ENCODE assay signal across 17 cellular contexts in genomic region chr2:134142341-134142738, GRCh38.
DNase-seq lines count a peak whose midpoint lies in the region; ATAC-seq and TF ChIP-seq lines count a peak whose summit lies in the region.
"Had no signal": no experiment of that assay in that cellular context is flagged by ENCODE, and none has a peak within 500 bp of the region (broad histone marks: within the 10 kb centered on the region; RNA-seq: fewer than 3 reads in every experiment).

No MANE protein-coding gene starts in this region.

- H4K20me1 ChIP-seq in PC-3 (ENCODE audit: low read length), result peaks cover 7% of the 10 kb centered on the region; the same call in 1 of the 2 replicates

- CTCF ChIA-PET in PC-3 (lab: Charles Lee), result no interaction called here

- peaks cover 38% of the 10 kb centered on the region for H3K4me1 ChIP-seq in PC-3 (ENCODE audit: insufficient read depth, low read length)
- peaks cover 9 to 64% (median 24%) of the 10 kb centered on the region in 3 donors for H3K4me1 ChIP-seq in esophagus squamous epithelium

- no peaks in the 10 kb centered on the region for H3K36me3 ChIP-seq in PC-3 (ENCODE audit: low read depth, low read length)
- H3K36me3 ChIP-seq in esophagus squamous epithelium, result no peaks in the 10 kb centered on the region
- H3K36me3 ChIP-seq: gastrocnemius medialis, HAP-1 had no signal

- H3K79me2 ChIP-seq in PC-3 (ENCODE audit: low read length), result peaks cover 71% of the 10 kb centered on the region

- BruUV-seq in PC-3 (replicated peaks; lab: Mats Ljungman, UMichigan), result no TSS peak

- no peak overlapping the region for H3K9ac ChIP-seq in PC-3 (ENCODE audit: low read length)

- in situ Hi-C loops in KBM-7 (cut with MboI; ENCODE audit: low pct_unique_long_range_greater_than_20kb, low sequenced_read_pairs), result no loop called here

- H3K4me1 Mint-ChIP-seq in activated naive CD4-positive, alpha-beta T cell treated with anti-CD3 and anti-CD28 coated beads, Interleukin-2, amount 50 U/mL, for 24 hours, result peaks cover 94% of the 10 kb centered on the region
- peaks cover 78% of the 10 kb centered on the region for H3K4me1 Mint-ChIP-seq in endothelial cell (ENCODE audit: unreplicated experiment)
- H3K4me1 Mint-ChIP-seq in stimulated activated memory B cell treated with anti-CD40 and anti-IgM and Interleukin-4, amounts not matched to agents 10 μg/mL and 1 μg/mL and 100 μg/mL, for 72 hours, result peaks cover 95% of the 10 kb centered on the region

- H3K9me2 ChIP-seq in PC-3 (replicated peaks; ENCODE audit: low read length), result no peaks in the 10 kb centered on the region

- 77 to 78% methylated on average over 4 of the region's 4 CpGs for WGBS in esophagus squamous epithelium, 2 donors

- no peaks in the 10 kb centered on the region for H3F3A ChIP-seq in PC-3 (ENCODE audit: low read length, unreplicated experiment)

- H3K27ac ChIP-seq in PC-3 (ENCODE audit: low read length) (peak overlapping the region; percentile 45), esophagus squamous epithelium (no peak overlapping the region)
- H3K27ac ChIP-seq: gastrocnemius medialis had no signal

- H3K4me3 Mint-ChIP-seq in activated naive CD4-positive, alpha-beta T cell treated with anti-CD3 and anti-CD28 coated beads, Interleukin-2, amount 50 U/mL, for 24 hours, result no peak overlapping the region
- H3K4me3 Mint-ChIP-seq in endothelial cell (ENCODE audit: unreplicated experiment), result peak overlapping the region; percentile 12
- H3K4me3 Mint-ChIP-seq in stimulated activated memory B cell treated with anti-CD40 and anti-IgM and Interleukin-4, amounts not matched to agents 10 μg/mL and 1 μg/mL and 100 μg/mL, for 72 hours, result no peak overlapping the region
- H3K4me3 Mint-ChIP-seq: neural crest cell had no signal

- peak overlapping the region; percentile 1 for H3K27ac Mint-ChIP-seq in activated naive CD4-positive, alpha-beta T cell treated with anti-CD3 and anti-CD28 coated beads, Interleukin-2, amount 50 U/mL, for 24 hours
- H3K27ac Mint-ChIP-seq in endothelial cell (ENCODE audit: unreplicated experiment), result peak overlapping the region; percentile 28
- H3K27ac Mint-ChIP-seq in stimulated activated memory B cell treated with anti-CD40 and anti-IgM and Interleukin-4, amounts not matched to agents 10 μg/mL and 1 μg/mL and 100 μg/mL, for 72 hours, result peak overlapping the region; percentile 69

- ATAC-seq in PC-3, result no peak; the same call in 1 of the 2 replicates
- ATAC-seq in stimulated activated memory B cell treated with anti-CD40 and anti-IgM and Interleukin-4, amounts not matched to agents 10 μg/mL and 1 μg/mL and 100 μg/mL, for 72 hours, result peak; percentile 18
- no peak for ATAC-seq in HG02678 (IDR thresholded peaks at IDR 0.05; ENCODE audit: unreplicated experiment)
- ATAC-seq: gastrocnemius medialis had no signal

- no peak for TF ChIP-seq POLR2A in esophagus squamous epithelium (IDR thresholded peaks at IDR 0.05)

- no peaks in the 10 kb centered on the region for H3K27me3 Mint-ChIP-seq in activated naive CD4-positive, alpha-beta T cell treated with anti-CD3 and anti-CD28 coated beads, Interleukin-2, amount 50 U/mL, for 24 hours
- peaks cover 15% of the 10 kb centered on the region for H3K27me3 Mint-ChIP-seq in endothelial cell (ENCODE audit: unreplicated experiment)
- H3K27me3 Mint-ChIP-seq in stimulated activated memory B cell treated with anti-CD40 and anti-IgM and Interleukin-4, amounts not matched to agents 10 μg/mL and 1 μg/mL and 100 μg/mL, for 72 hours, result no peaks in the 10 kb centered on the region

- no peak for DNase-seq in activated naive CD4-positive, alpha-beta T cell treated with Interleukin-2 at 50 U/mL for 16 hours
- DNase-seq in PC-3 (peak; percentile 38), endothelial cell (ENCODE audit: low spot score) (no peak), esophagus squamous epithelium (lab: John Stamatoyannopoulos, UW) (no peak), KBM-7 (no peak)
- DNase-seq: activated CD4-positive, alpha-beta T cell treated with anti-CD3 and anti-CD28 coated beads, Interleukin-2, amount 50 U/mL, for 48 hours; activated effector memory CD4-positive, alpha-beta T cell treated with anti-CD3 and anti-CD28 coated beads, Interleukin-2, amount 50 U/mL, for 16 hours; DMS 273 treated with DMSO at 0.1 percent for 48 hours; effector memory CD4-positive, alpha-beta T cell; gastrocnemius medialis; MM.1S; NCI-H2081 treated with DMSO at 0.1 percent for 48 hours had no signal

- no peak overlapping the region for H3K4me3 ChIP-seq in PC-3 (ENCODE audit: low read length)
- H3K4me3 ChIP-seq in esophagus squamous epithelium, result no peak overlapping the region
- H3K4me3 ChIP-seq: gastrocnemius medialis, HAP-1 had no signal

- peaks cover 9% of the 10 kb centered on the region for H3K36me3 Mint-ChIP-seq in activated naive CD4-positive, alpha-beta T cell treated with anti-CD3 and anti-CD28 coated beads, Interleukin-2, amount 50 U/mL, for 24 hours
- peaks cover 32% of the 10 kb centered on the region for H3K36me3 Mint-ChIP-seq in endothelial cell (ENCODE audit: low read depth, unreplicated experiment)
- H3K36me3 Mint-ChIP-seq in stimulated activated memory B cell treated with anti-CD40 and anti-IgM and Interleukin-4, amounts not matched to agents 10 μg/mL and 1 μg/mL and 100 μg/mL, for 72 hours, result peaks cover 40% of the 10 kb centered on the region

- intact Hi-C loops in PC-3 (cut with micrococcal nuclease), result no loop called here
- intact Hi-C loops in esophagus squamous epithelium (cut with DNase I), result no loop called here

- H3K9me3 ChIP-seq in PC-3 (ENCODE audit: low read length) (no peaks in the 10 kb centered on the region), esophagus squamous epithelium (no peaks in the 10 kb centered on the region)
- H3K9me3 ChIP-seq: gastrocnemius medialis, HAP-1 had no signal

- peak overlapping the region; percentile 33 for H3K4me2 ChIP-seq in PC-3 (ENCODE audit: low read length)

- TF ChIP-seq CTCF in PC-3 (conservative IDR thresholded peaks at IDR 0.05; ENCODE audit: low read depth, low read length) (no peak), endothelial cell (IDR thresholded peaks at IDR 0.05; ENCODE audit: unreplicated experiment) (no peak), esophagus squamous epithelium (IDR thresholded peaks at IDR 0.05) (no peak)

- POLR2A ChIA-PET in PC-3 (lab: Charles Lee; ENCODE audit: unreplicated experiment), result no interaction called here

- H3K27me3 ChIP-seq in PC-3 (ENCODE audit: low read length) (no peaks in the 10 kb centered on the region), esophagus squamous epithelium (no peaks in the 10 kb centered on the region)

- no peak overlapping the region for H2AFZ ChIP-seq in PC-3 (ENCODE audit: low read length)

- no peaks in the 10 kb centered on the region for H3K9me3 Mint-ChIP-seq in activated naive CD4-positive, alpha-beta T cell treated with anti-CD3 and anti-CD28 coated beads, Interleukin-2, amount 50 U/mL, for 24 hours
- H3K9me3 Mint-ChIP-seq in endothelial cell (ENCODE audit: unreplicated experiment), result no peaks in the 10 kb centered on the region
- no peaks in the 10 kb centered on the region for H3K9me3 Mint-ChIP-seq in stimulated activated memory B cell treated with anti-CD40 and anti-IgM and Interleukin-4, amounts not matched to agents 10 μg/mL and 1 μg/mL and 100 μg/mL, for 72 hours
- H3K9me3 Mint-ChIP-seq: neural crest cell had no signal

Comparison
In these comparisons a context has a peak if more than half of its experiments do, and no peak if none do; other contexts are left out.
1. H3K27ac Mint-ChIP-seq: peak in every context shown above with its lines; median percentile 69 in stimulated activated memory B cell treated with anti-CD40 and anti-IgM and Interleukin-4, amounts not matched to agents 10 μg/mL and 1 μg/mL and 100 μg/mL, for 72 hours; 28 in endothelial cell; 1 in activated naive CD4-positive, alpha-beta T cell treated with anti-CD3 and anti-CD28 coated beads, Interleukin-2, amount 50 U/mL, for 24 hours.